Comparison of ENCODE assay signal across 19 cellular contexts in the genomic region with DNA sequence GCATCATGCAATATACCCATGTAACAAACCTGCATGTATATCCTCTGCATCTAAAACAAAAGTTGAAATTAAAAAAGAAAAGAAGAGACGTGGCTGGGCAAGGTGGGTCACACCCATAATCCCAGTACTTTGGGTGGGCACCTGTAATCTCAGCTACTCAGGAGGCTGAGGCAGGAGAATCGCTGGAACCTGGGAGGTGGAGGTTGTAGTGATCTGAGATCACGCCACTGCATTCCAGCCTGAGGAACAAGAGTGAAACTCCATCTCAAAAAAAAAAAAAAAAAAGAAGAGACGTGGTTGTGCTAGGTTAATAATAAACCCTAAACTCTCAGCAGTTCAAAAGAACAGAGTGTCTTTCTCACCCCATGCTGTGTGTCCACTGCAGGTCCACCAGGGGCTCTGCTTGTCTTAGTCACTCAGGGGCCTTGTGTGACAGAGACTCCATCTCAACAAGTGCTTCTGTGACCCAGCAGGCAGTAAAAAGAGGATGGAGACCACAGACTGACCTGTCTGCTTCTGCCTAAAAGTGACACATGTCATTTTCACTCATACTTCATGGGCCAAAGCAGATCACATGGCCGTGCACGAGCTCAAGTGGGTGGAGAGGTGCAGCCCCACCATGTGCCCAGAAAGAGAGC. TPM values are rescaled to one million over a fixed set of nuclear protein-coding genes. Genes with fewer than 3 reads are reported as not detected.
DNase-seq lines count a peak whose midpoint lies in the region; ATAC-seq and TF ChIP-seq lines count a peak whose summit lies in the region.
"Had no signal": no experiment of that assay in that cellular context is flagged by ENCODE, and none has a peak within 500 bp of the region (broad histone marks: within the 10 kb centered on the region; RNA-seq: fewer than 3 reads in every experiment).

No MANE protein-coding gene starts in this region.

- peak; percentile 44 for DNase-seq in activated CD8-positive, alpha-beta memory T cell treated with anti-CD3 and anti-CD28 coated beads for 24 hours
- no peak for DNase-seq in activated CD8-positive, alpha-beta memory T cell treated with anti-CD3 and anti-CD28 coated beads, Interleukin-2, amount 50 U/mL, for 4 hours
- DNase-seq in kidney tubule cell (ENCODE audit: low spot score) (peak; percentile 65), GM13976 (ENCODE audit: low spot score) (no peak), NCI-H2196 (lab: John Stamatoyannopoulos, UW; ENCODE audit: unreplicated experiment) (no peak), adrenal gland (no peak)
- DNase-seq in effector CD8-positive, alpha-beta T cell (lab: John Stamatoyannopoulos, UW) = no peak
- DNase-seq: 8988T; activated CD8-positive, alpha-beta T cell treated with anti-CD3 and anti-CD28 coated beads, Interleukin-2, amount 10 ng/mL, durations not matched to agents 7 days and 5 days; effector memory CD4-positive, alpha-beta T cell; NCI-H1048; stimulated activated CD4-positive, alpha-beta T cell treated with anti-CD3 and anti-CD28 coated beads, Interleukin-4, amount 100 ng/mL, for 24 hours; stimulated activated CD8-positive, alpha-beta memory T cell treated with anti-CD3 and anti-CD28 coated beads, Interleukin-4, amount 100 ng/mL, for 48 hours had no signal

- H3K4me3 ChIP-seq in adrenal gland = no peak overlapping the region
- H3K4me3 ChIP-seq: cardiac muscle cell, K562 had no signal

- ATAC-seq in HG03432 (IDR thresholded peaks at IDR 0.05; ENCODE audit: unreplicated experiment) = peak; percentile 44
- ATAC-seq: activated CD8-positive, alpha-beta T cell treated with anti-CD3 and anti-CD28 coated beads, Interleukin-2, amount 10 ng/mL, durations not matched to agents 7 days and 5 days; activated T-helper 17 cell treated with anti-CD3 and anti-CD28 coated beads, Interleukin-2, amount 50 U/mL, for 72 hours; HCT116; K562 had no signal

- H3K9me3 ChIP-seq in adrenal gland (replicated peaks in 1 of 3) = no peaks in the 10 kb centered on the region

- no peak for TF ChIP-seq POLR2A in adrenal gland (IDR thresholded peaks at IDR 0.05)

- H3K27me3 ChIP-seq in adrenal gland = no peaks in the 10 kb centered on the region
- H3K27me3 ChIP-seq: cardiac muscle cell had no signal

- no peak overlapping the region for H3K27ac ChIP-seq in adrenal gland
- H3K27ac ChIP-seq: C4-2B, cardiac muscle cell had no signal

- in situ Hi-C loops in GM13976 (cut with MboI; ENCODE audit: low sequenced_read_pairs, unreplicated experiment) = loop anchor here (5.0 kb wide), 1 partner anchor 275 kb away; no protein-coding TSS in a partner anchor

- intact Hi-C loops in adrenal gland (cut with DNase I) = no loop called here

- no peak for TF ChIP-seq CTCF in GM13976 (IDR thresholded peaks at IDR 0.05; ENCODE audit: borderline replicate concordance, control extremely low read depth, extremely low read depth, insufficient read depth, missing control alignments)
- no peak for TF ChIP-seq CTCF in adrenal gland (IDR thresholded peaks at IDR 0.05)

- WGBS in adrenal gland, 4 donors = 71 to 78% (median 74%) methylated on average over 6 of the region's 6 CpGs

- no peaks in the 10 kb centered on the region for H3K36me3 ChIP-seq in adrenal gland (replicated peaks in 1 of 2)
- H3K36me3 ChIP-seq: cardiac muscle cell had no signal

- no peaks in the 10 kb centered on the region for H3K4me1 ChIP-seq in adrenal gland (replicated peaks in 1 of 2)

RNA-seq across cellular contexts. Expression of gene N4BP1, which starts 22.3 kb away (rescaled TPM):
- total RNA-seq in adrenal gland = 10 to 100 TPM; 12.4 to 37.1 (median 22.8) TPM
- 10 to 100 TPM in 2 of 3 donors, 1 to 10 TPM in 1; 8.5 to 18.5 (median 15.0) TPM for polyA plus RNA-seq in adrenal gland

Comparison
In these comparisons a context has a peak if more than half of its experiments do, and no peak if none do; other contexts are left out.
1. DNase-seq: peak in activated CD8-positive, alpha-beta memory T cell treated with anti-CD3 and anti-CD28 coated beads for 24 hours (single experiment) and kidney tubule cell (single experiment); none in activated CD8-positive, alpha-beta memory T cell treated with anti-CD3 and anti-CD28 coated beads, Interleukin-2, amount 50 U/mL, for 4 hours (single experiment), GM13976 (single experiment), effector CD8-positive, alpha-beta T cell (single experiment), NCI-H2196 (single experiment) and adrenal gland (0 of 7).